ENCODE assay signal across 19 cellular contexts in genomic region chr15:28318122-28318521, GRCh38. TPM values are rescaled to one million over a fixed set of nuclear protein-coding genes. Genes with fewer than 3 reads are reported as not detected.
"Had no signal": no experiment of that assay in that cellular context is flagged by ENCODE, and none has a peak within 500 bp of the region (broad histone marks: within the 10 kb centered on the region; RNA-seq: fewer than 3 reads in every experiment).

No MANE protein-coding gene starts in this region.

RNA-seq across cellular contexts. Expression of gene GOLGA6L24, which starts 39.8 kb away (rescaled TPM):
- total RNA-seq: naive thymus-derived CD8-positive, alpha-beta T cell; natural killer cell treated with Interleukin-12 subunit alpha and Interleukin-12 subunit beta and Interleukin-15 and Interleukin-18, amount 100 ng/mL, for 72 hours; neural crest cell; omental fat pad; osteocyte; pancreas; posterior vena cava; pulmonary artery endothelial cell; right atrium auricular region; sciatic nerve; stomach; subcutaneous adipose tissue; temporal lobe; thoracic aorta; thyroid gland; tibial nerve; upper lobe of right lung; urinary bladder; uterus had no signal
